Comparison of ENCODE assay signal across 12 cellular contexts in the genomic region with DNA sequence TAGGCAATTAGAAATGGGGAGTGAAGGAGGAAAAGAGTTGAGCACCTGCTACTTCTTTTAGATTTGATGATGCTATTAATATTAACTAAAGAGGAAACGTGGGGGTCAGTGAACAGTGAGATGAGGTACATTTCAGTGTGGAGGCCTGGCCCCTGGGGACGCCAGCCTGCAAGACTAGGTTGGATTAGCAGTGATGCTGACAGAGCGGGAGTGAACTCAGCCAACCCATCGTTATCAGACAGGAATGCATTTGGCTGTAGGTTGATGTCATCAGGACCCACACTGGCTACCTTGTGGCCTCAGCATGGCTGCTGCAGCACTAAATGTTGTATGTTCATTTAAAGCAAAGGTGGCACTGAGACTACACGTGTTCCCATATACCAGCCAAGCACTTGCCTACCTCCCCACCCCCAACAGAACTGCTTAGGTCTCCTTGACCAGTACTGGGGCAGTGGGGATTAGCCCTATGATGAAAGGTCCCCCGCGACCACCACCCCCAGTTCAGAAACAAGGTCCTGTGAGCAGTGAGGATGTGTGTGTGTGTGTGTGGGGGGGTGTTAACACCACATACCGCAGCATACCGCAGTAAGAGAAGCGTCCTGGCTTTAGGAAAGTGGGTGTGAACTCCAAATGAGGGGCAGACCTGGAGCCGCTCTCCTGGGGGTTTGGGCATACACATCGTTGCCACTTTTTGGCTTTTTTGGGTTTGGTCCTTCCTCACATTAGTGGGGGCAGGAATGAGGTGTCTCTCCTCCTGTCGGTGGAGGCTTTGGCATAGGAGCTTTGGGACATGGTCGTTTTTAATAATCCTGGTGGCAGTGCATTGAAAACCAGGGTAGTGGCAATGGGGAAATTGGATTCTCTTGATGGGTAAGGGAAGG. TPM values are rescaled to one million over a fixed set of nuclear protein-coding genes. Genes with fewer than 3 reads are reported as not detected.
DNase-seq lines count a peak whose midpoint lies in the region; ATAC-seq, FAIRE-seq and TF ChIP-seq lines count a peak whose summit lies in the region.
"Had no signal": no experiment of that assay in that cellular context is flagged by ENCODE, and none has a peak within 500 bp of the region (broad histone marks: within the 10 kb centered on the region; RNA-seq: fewer than 3 reads in every experiment).

No MANE protein-coding gene starts in this region.

- H3K36me3 Mint-ChIP-seq in CD4-positive, CD25-positive, alpha-beta regulatory T cell = peaks cover 41% of the 10 kb centered on the region

- H3F3A ChIP-seq in PC-3 (ENCODE audit: low read length, unreplicated experiment) = no peaks in the 10 kb centered on the region

- H3K27ac Mint-ChIP-seq in CD4-positive, CD25-positive, alpha-beta regulatory T cell = peak overlapping the region; percentile 69 to 91 (median 71)

- no peaks in the 10 kb centered on the region for H3K27me3 Mint-ChIP-seq in CD4-positive, CD25-positive, alpha-beta regulatory T cell

- no peaks in the 10 kb centered on the region for H3K9me2 ChIP-seq in PC-3 (replicated peaks; ENCODE audit: low read length)

- peaks cover 10% of the 10 kb centered on the region for H3K4me1 ChIP-seq in CD4-positive, CD25-positive, alpha-beta regulatory T cell (ENCODE audit: control insufficient read depth, insufficient read depth, low read length, poor library complexity, severe bottlenecking)
- H3K4me1 ChIP-seq in PC-3 (ENCODE audit: insufficient read depth, low read length) = peaks cover 43% of the 10 kb centered on the region

- BruUV-seq in PC-3 (replicated peaks; lab: Mats Ljungman, UMichigan) = no TSS peak

- H3K4me2 ChIP-seq in PC-3 (ENCODE audit: low read length) = no peak overlapping the region

- H3K36me3 ChIP-seq in CD4-positive, CD25-positive, alpha-beta regulatory T cell (ENCODE audit: control insufficient read depth, insufficient read depth, low read length) = peaks cover 6% of the 10 kb centered on the region
- H3K36me3 ChIP-seq in PC-3 (ENCODE audit: low read depth, low read length) = no peaks in the 10 kb centered on the region
- H3K36me3 ChIP-seq: right lobe of liver had no signal

- POLR2A ChIA-PET in PC-3 (lab: Charles Lee; ENCODE audit: unreplicated experiment) = no interaction called here

- H3K9me3 ChIP-seq in CD4-positive, CD25-positive, alpha-beta regulatory T cell (ENCODE audit: control insufficient read depth in 2 of 2, low read length in 2 of 2) = no peaks in the 10 kb centered on the region
- H3K9me3 ChIP-seq in PC-3 (ENCODE audit: low read length) = no peaks in the 10 kb centered on the region
- H3K9me3 ChIP-seq: lower lobe of right lung, right lobe of liver had no signal

- no peak for TF ChIP-seq CTCF in PC-3 (conservative IDR thresholded peaks at IDR 0.05; ENCODE audit: low read depth, low read length)

- peak; percentile 92 for FAIRE-seq in GM19239 (lab: Jason Lieb, UNC)

- no peaks in the 10 kb centered on the region for H3K27me3 ChIP-seq in CD4-positive, CD25-positive, alpha-beta regulatory T cell (ENCODE audit: control insufficient read depth, insufficient read depth, low read length)
- no peaks in the 10 kb centered on the region for H3K27me3 ChIP-seq in PC-3 (ENCODE audit: low read length)
- H3K27me3 ChIP-seq: right lobe of liver had no signal

- intact Hi-C loops in PC-3 (cut with micrococcal nuclease) = no loop called here

- H3K4me3 ChIP-seq in CD4-positive, CD25-positive, alpha-beta regulatory T cell (ENCODE audit: low read depth, low read length) = no peak overlapping the region
- no peak overlapping the region for H3K4me3 ChIP-seq in PC-3 (ENCODE audit: low read length)
- H3K4me3 ChIP-seq: coronary artery, lower lobe of right lung, right lobe of liver had no signal

- H3K27ac ChIP-seq in CD4-positive, CD25-positive, alpha-beta regulatory T cell (ENCODE audit: insufficient read depth, low read length, poor library complexity, severe bottlenecking) = no peak overlapping the region
- H3K27ac ChIP-seq in PC-3 (ENCODE audit: low read length) = peak overlapping the region; percentile 78
- H3K27ac ChIP-seq: C4-2B, coronary artery, lower lobe of right lung, right lobe of liver had no signal

- peaks cover 26 to 71% (median 49%) of the 10 kb centered on the region in 4 donors for H3K4me1 Mint-ChIP-seq in CD4-positive, CD25-positive, alpha-beta regulatory T cell

- no peak overlapping the region for H2AFZ ChIP-seq in PC-3 (ENCODE audit: low read length)

- no peak overlapping the region for H3K4me3 Mint-ChIP-seq in CD4-positive, CD25-positive, alpha-beta regulatory T cell

- CTCF ChIA-PET in PC-3 (lab: Charles Lee) = no interaction called here

- no peak overlapping the region for H3K9ac ChIP-seq in PC-3 (ENCODE audit: low read length)

- no peak for DNase-seq in CD4-positive, CD25-positive, alpha-beta regulatory T cell
- DNase-seq in GM19239 (ENCODE audit: insufficient read length, low spot score) (no peak), PC-3 (no peak), iris pigment epithelial cell (ENCODE audit: low read depth) (peak; percentile 34), midbrain (lab: John Stamatoyannopoulos, UW) (no peak), nucleus accumbens (lab: John Stamatoyannopoulos, UW) (no peak), DMS 273 treated with DMSO at 0.1 percent for 48 hours (lab: John Stamatoyannopoulos, UW) (no peak)
- DNase-seq: lower lobe of right lung, right lobe of liver had no signal

- peaks cover 60% of the 10 kb centered on the region for H3K79me2 ChIP-seq in PC-3 (ENCODE audit: low read length)

- H4K20me1 ChIP-seq in PC-3 (ENCODE audit: low read length) = no peaks in the 10 kb centered on the region

- no peaks in the 10 kb centered on the region for H3K9me3 Mint-ChIP-seq in CD4-positive, CD25-positive, alpha-beta regulatory T cell

- ATAC-seq in CD4-positive, CD25-positive, alpha-beta regulatory T cell (ENCODE audit: low read depth in 2 of 2) = no peak
- ATAC-seq in PC-3 (no peak), GM18858 (IDR thresholded peaks at IDR 0.05; ENCODE audit: unreplicated experiment) (no peak)
- ATAC-seq: lower lobe of right lung had no signal

RNA-seq across cellular contexts. Expression of gene DGKD, which starts 26.1 kb away (rescaled TPM):
- total RNA-seq in CD4-positive, CD25-positive, alpha-beta regulatory T cell = 161 TPM
- polyA plus RNA-seq in CD4-positive, CD25-positive, alpha-beta regulatory T cell = 10 to 100 TPM; 11.3 to 12.7 (median 11.4) TPM
- total RNA-seq in PC-3 (2014; rRNA removed) = 23.3 and 36.2 TPM in 2 replicates
